In the genomic region with DNA sequence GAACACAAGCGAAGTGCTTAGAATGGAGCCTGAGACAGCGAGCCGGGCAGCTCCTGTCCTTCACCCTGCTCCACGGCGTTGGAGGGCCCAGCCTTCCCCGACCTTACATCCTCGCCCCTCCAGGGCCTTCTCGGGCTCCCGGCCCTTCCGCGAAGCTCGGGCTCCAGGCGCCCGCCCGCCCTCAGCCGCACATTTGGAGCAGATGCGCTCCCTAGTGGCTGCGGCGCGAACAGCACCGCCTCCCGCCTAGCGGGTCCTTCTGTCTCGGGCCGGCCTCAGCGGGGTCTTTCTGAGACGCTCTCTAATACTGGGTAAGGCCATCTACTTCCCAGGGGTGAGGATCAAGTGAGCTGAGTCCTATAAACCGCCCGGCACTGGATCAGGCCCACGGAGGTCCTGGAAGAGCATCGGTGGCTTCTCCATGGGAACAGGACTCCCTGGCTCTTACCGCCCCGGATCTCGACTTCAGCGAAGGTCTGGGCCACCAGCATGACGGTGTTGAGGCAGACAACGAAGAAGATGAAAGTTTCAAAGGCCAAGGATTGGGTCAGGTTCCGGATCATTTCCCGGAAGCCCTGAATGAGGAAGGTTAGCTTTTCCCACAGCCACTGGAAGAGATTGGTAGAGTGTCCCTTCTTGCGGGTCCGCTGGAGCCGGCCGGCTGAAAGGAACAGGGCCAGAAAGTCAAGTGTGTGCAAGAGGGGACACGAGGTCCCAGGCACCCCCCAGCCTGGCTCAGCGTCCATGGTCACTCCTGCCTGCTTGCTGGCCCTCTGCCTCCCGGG, we compare ENCODE assay signal across 8 cellular contexts. TPM values are rescaled to one million over a fixed set of nuclear protein-coding genes. Genes with fewer than 3 reads are reported as not detected.
DNase-seq lines count a peak whose midpoint lies in the region; ATAC-seq and TF ChIP-seq lines count a peak whose summit lies in the region.

No MANE protein-coding gene starts in this region.

- no peaks in the 10 kb centered on the region for H4K20me1 ChIP-seq in OCI-LY3 (ENCODE audit: insufficient read depth, low read length)

- TF ChIP-seq POLR2A in esophagus squamous epithelium (IDR thresholded peaks at IDR 0.05): no peak

- H3K4me3 Mint-ChIP-seq in natural killer cell treated with Interleukin-12 subunit alpha and Interleukin-12 subunit beta and Interleukin-15 and Interleukin-18, amount 100 ng/mL, for 72 hours: peak overlapping the region; percentile 67

- peak overlapping the region; percentile 74 for H3K4me2 ChIP-seq in OCI-LY3 (ENCODE audit: low read length)

- intact Hi-C loops in esophagus squamous epithelium (cut with DNase I): no loop called here

- H2AFZ ChIP-seq in OCI-LY3 (ENCODE audit: low read depth, low read length): peak overlapping the region; percentile 83

- 23 to 57% methylated on average over 12 to 20 of the region's 46 CpGs for WGBS in esophagus squamous epithelium, 2 donors

- peaks cover 0 to 3% of the 10 kb centered on the region in 2 donors for H3K27me3 Mint-ChIP-seq in natural killer cell treated with Interleukin-12 subunit alpha and Interleukin-12 subunit beta and Interleukin-15 and Interleukin-18, amount 100 ng/mL, for 72 hours

- H3K27ac ChIP-seq in OCI-LY3 (ENCODE audit: low read length) (no peak overlapping the region), esophagus squamous epithelium (no peak overlapping the region)

- peaks cover 2% of the 10 kb centered on the region; the same call in 1 of the 2 replicates for H3K4me1 ChIP-seq in OCI-LY3 (ENCODE audit: low read length)
- peaks cover 8 to 21% (median 9%) of the 10 kb centered on the region in 3 donors for H3K4me1 ChIP-seq in esophagus squamous epithelium

- no peaks in the 10 kb centered on the region for H3K79me2 ChIP-seq in OCI-LY3 (ENCODE audit: low read length)

- H3K4me1 Mint-ChIP-seq in natural killer cell treated with Interleukin-12 subunit alpha and Interleukin-12 subunit beta and Interleukin-15 and Interleukin-18, amount 100 ng/mL, for 72 hours (ENCODE audit: low read depth in 2 of 2): peaks cover 26 to 27% of the 10 kb centered on the region in 2 donors

- ATAC-seq in HG02678 (IDR thresholded peaks at IDR 0.05; ENCODE audit: unreplicated experiment) (peak; percentile 49), HG03521 (IDR thresholded peaks at IDR 0.05; ENCODE audit: unreplicated experiment) (no peak)
- ATAC-seq in natural killer cell treated with Interleukin-12 subunit alpha and Interleukin-12 subunit beta and Interleukin-15 and Interleukin-18, amount 100 ng/mL, for 72 hours: peak; percentile 79

- H3K27me3 ChIP-seq in OCI-LY3 (ENCODE audit: low read depth, low read length) (peaks cover 10% of the 10 kb centered on the region), esophagus squamous epithelium (peaks cover 0 to 16% (median 0%) of the 10 kb centered on the region in 4 donors)

- peak; percentile 84 for DNase-seq in CD1c-positive myeloid dendritic cell (ENCODE audit: extremely low spot score)
- DNase-seq in activated T-cell treated with anti-CD3 and anti-CD28 coated beads, Interleukin-2, amount 50 U/mL, for 1 hour: peak; percentile 87
- no peak for DNase-seq in esophagus squamous epithelium (lab: John Stamatoyannopoulos, UW)
- peak; percentile 81 for DNase-seq in natural killer cell treated with Interleukin-12 subunit alpha and Interleukin-12 subunit beta and Interleukin-15 and Interleukin-18, amount 100 ng/mL, for 72 hours (ENCODE audit: low spot score)
- peak; percentile 37 to 78 (median 68) for DNase-seq in stimulated activated naive CD4-positive, alpha-beta T cell (lab: John Stamatoyannopoulos, UW)

- H3K4me3 ChIP-seq in OCI-LY3 (ENCODE audit: low read length): peak overlapping the region; percentile 31
- peak overlapping the region in 2 of 4 donors; percentile 0 to 48 for H3K4me3 ChIP-seq in esophagus squamous epithelium

- H3K9ac ChIP-seq in OCI-LY3 (ENCODE audit: low read length): no peak overlapping the region

- H3K27ac Mint-ChIP-seq in natural killer cell treated with Interleukin-12 subunit alpha and Interleukin-12 subunit beta and Interleukin-15 and Interleukin-18, amount 100 ng/mL, for 72 hours: peak overlapping the region; percentile 73 to 88

- no peaks in the 10 kb centered on the region for H3K36me3 Mint-ChIP-seq in natural killer cell treated with Interleukin-12 subunit alpha and Interleukin-12 subunit beta and Interleukin-15 and Interleukin-18, amount 100 ng/mL, for 72 hours

- no peaks in the 10 kb centered on the region for H3K9me3 ChIP-seq in OCI-LY3 (ENCODE audit: insufficient read depth, low read length)
- H3K9me3 ChIP-seq in esophagus squamous epithelium: no peaks in the 10 kb centered on the region

- TF ChIP-seq CTCF in OCI-LY3 (IDR thresholded peaks at IDR 0.05; ENCODE audit: low read depth, low read length) (peak; percentile 93), esophagus squamous epithelium (IDR thresholded peaks at IDR 0.05) (peak; percentile 90 to 98 (median 95))

- no peaks in the 10 kb centered on the region for H3K9me3 Mint-ChIP-seq in natural killer cell treated with Interleukin-12 subunit alpha and Interleukin-12 subunit beta and Interleukin-15 and Interleukin-18, amount 100 ng/mL, for 72 hours

- H3K36me3 ChIP-seq in OCI-LY3 (replicated peaks; ENCODE audit: low read depth, low read length) (no peaks in the 10 kb centered on the region), esophagus squamous epithelium (no peaks in the 10 kb centered on the region)

RNA-seq across cellular contexts. Expression of gene CATSPER1, which starts 3.7 kb away (rescaled TPM):
- total RNA-seq in esophagus squamous epithelium: not detected
- total RNA-seq in natural killer cell treated with Interleukin-12 subunit alpha and Interleukin-12 subunit beta and Interleukin-15 and Interleukin-18, amount 100 ng/mL, for 72 hours: 1 to 10 TPM; 1.5 to 8.8 TPM

RNA-seq across cellular contexts. Expression of gene CST6, which starts 10.8 kb away (rescaled TPM):
- total RNA-seq in esophagus squamous epithelium: 10 to 100 TPM; 14.6 to 58.5 (median 15.1) TPM
- under 1 TPM in 1 of 2 donors, not detected in 1; 0.52 TPM for total RNA-seq in natural killer cell treated with Interleukin-12 subunit alpha and Interleukin-12 subunit beta and Interleukin-15 and Interleukin-18, amount 100 ng/mL, for 72 hours

RNA-seq across cellular contexts. Expression of gene BANF1, which starts 20.3 kb away (rescaled TPM):
- total RNA-seq in esophagus squamous epithelium: 10 to 100 TPM; 29.1 to 52.3 (median 41.9) TPM
- total RNA-seq in natural killer cell treated with Interleukin-12 subunit alpha and Interleukin-12 subunit beta and Interleukin-15 and Interleukin-18, amount 100 ng/mL, for 72 hours: 100 to 1,000 TPM; 190 to 376 TPM

RNA-seq across cellular contexts. Expression of gene EIF1AD, which starts 20.6 kb away (rescaled TPM):
- 10 to 100 TPM; 24.7 to 43.2 (median 30.0) TPM for total RNA-seq in esophagus squamous epithelium
- total RNA-seq in natural killer cell treated with Interleukin-12 subunit alpha and Interleukin-12 subunit beta and Interleukin-15 and Interleukin-18, amount 100 ng/mL, for 72 hours: 10 to 100 TPM; 69.6 to 82.1 TPM

RNA-seq across cellular contexts. Expression of gene GAL3ST3, which starts 26.4 kb away (rescaled TPM):
- total RNA-seq in esophagus squamous epithelium: not detected
- total RNA-seq in natural killer cell treated with Interleukin-12 subunit alpha and Interleukin-12 subunit beta and Interleukin-15 and Interleukin-18, amount 100 ng/mL, for 72 hours: not detected

Comparison
In these comparisons a context has a peak if more than half of its experiments do, and no peak if none do; other contexts are left out.
1. RNA of gene CST6, which starts 10.8 kb away (total RNA-seq): 14.6 to 58.5 TPM in esophagus squamous epithelium; 0.52 TPM in natural killer cell treated with Interleukin-12 subunit alpha and Interleukin-12 subunit beta and Interleukin-15 and Interleukin-18, amount 100 ng/mL, for 72 hours; every median in the first group is over 10 times any median in the second.